ENCODE assay signal across 14 cellular contexts in the genomic region with DNA sequence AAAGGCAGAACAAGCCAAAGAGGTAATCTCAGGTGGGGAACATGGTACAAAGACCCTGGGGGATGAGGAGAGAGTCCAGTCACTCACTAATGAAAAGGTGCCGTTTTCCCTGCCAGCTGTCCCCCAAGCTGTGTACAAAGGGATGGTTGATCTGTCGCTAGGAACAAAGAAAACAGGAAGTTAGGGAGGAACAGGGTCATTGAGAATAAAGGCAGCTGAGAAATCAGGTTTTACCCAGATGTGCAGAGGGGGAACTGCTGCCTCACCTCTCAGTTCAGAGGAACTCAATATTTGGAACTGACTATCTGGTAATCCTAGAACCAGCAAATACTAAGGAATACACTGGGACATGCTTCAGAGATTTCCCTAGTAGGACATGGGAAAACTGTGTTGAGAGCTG. TPM values are rescaled to one million over a fixed set of nuclear protein-coding genes. Genes with fewer than 3 reads are reported as not detected.
DNase-seq lines count a peak whose midpoint lies in the region; TF ChIP-seq lines count a peak whose summit lies in the region.
"Had no signal": no experiment of that assay in that cellular context is flagged by ENCODE, and none has a peak within 500 bp of the region (broad histone marks: within the 10 kb centered on the region; RNA-seq: fewer than 3 reads in every experiment).

No MANE protein-coding gene starts in this region.

- no peak overlapping the region for H3K27ac ChIP-seq in BLaER1
- H3K27ac ChIP-seq in CD4-positive, alpha-beta memory T cell (ENCODE audit: low read depth, low read length) = no peak overlapping the region

- H3K4me3 Mint-ChIP-seq in CD4-positive, alpha-beta memory T cell = no peak overlapping the region
- peak overlapping the region; percentile 17 for H3K4me3 Mint-ChIP-seq in endothelial cell (ENCODE audit: unreplicated experiment)
- H3K4me3 Mint-ChIP-seq: stimulated activated naive B cell treated with anti-CD40 and anti-IgM and Interleukin-4, amounts not matched to agents 10 μg/mL and 1 μg/mL and 100 μg/mL, for 72 hours had no signal

- peak overlapping the region; percentile 17 to 78 (median 53) for H3K27ac Mint-ChIP-seq in CD4-positive, alpha-beta memory T cell
- H3K27ac Mint-ChIP-seq in endothelial cell (ENCODE audit: unreplicated experiment) = peak overlapping the region; percentile 94
- H3K27ac Mint-ChIP-seq: stimulated activated naive B cell treated with anti-CD40 and anti-IgM and Interleukin-4, amounts not matched to agents 10 μg/mL and 1 μg/mL and 100 μg/mL, for 72 hours had no signal

- no peaks in the 10 kb centered on the region for H3K27me3 Mint-ChIP-seq in CD4-positive, alpha-beta memory T cell
- H3K27me3 Mint-ChIP-seq in endothelial cell (ENCODE audit: unreplicated experiment) = peaks cover 3% of the 10 kb centered on the region
- H3K27me3 Mint-ChIP-seq: stimulated activated naive B cell treated with anti-CD40 and anti-IgM and Interleukin-4, amounts not matched to agents 10 μg/mL and 1 μg/mL and 100 μg/mL, for 72 hours had no signal

- CTCF ChIA-PET in CD4-positive, alpha-beta memory T cell (lab: Charles Lee; ENCODE audit: partially characterized antibody) = interaction anchor here (0.7 to 6.8 kb wide), 20 partner anchors 10 to 196 kb away, joined by 3 to 51 read pairs (median 3); a partner anchor contains a TSS

- no peak overlapping the region for H3K4me3 ChIP-seq in BLaER1
- H3K4me3 ChIP-seq in CD4-positive, alpha-beta memory T cell (ENCODE audit: low read length in 2 of 2) = no peak overlapping the region
- H3K4me3 ChIP-seq: tibial nerve had no signal

- H3K9ac ChIP-seq in BLaER1 = peak overlapping the region; percentile 7; the same call in 1 of the 2 replicates

- POLR2A ChIA-PET in CD4-positive, alpha-beta memory T cell (lab: Charles Lee; ENCODE audit: partially characterized antibody) = interaction anchor here (0.6 to 1.6 kb wide), 5 partner anchors 11 to 117 kb away, joined by 3 to 11 read pairs (median 4); a partner anchor contains a TSS

- no peak for TF ChIP-seq CTCF in endothelial cell (IDR thresholded peaks at IDR 0.05; ENCODE audit: unreplicated experiment)

- H3K36me3 Mint-ChIP-seq in CD4-positive, alpha-beta memory T cell = peaks cover 27 to 60% of the 10 kb centered on the region in 2 donors
- H3K36me3 Mint-ChIP-seq in endothelial cell (ENCODE audit: low read depth, unreplicated experiment) = peaks cover 54% of the 10 kb centered on the region

- H3K4me1 Mint-ChIP-seq in CD4-positive, alpha-beta memory T cell = peaks cover 4 to 13% (median 10%) of the 10 kb centered on the region in 4 donors
- peaks cover 27% of the 10 kb centered on the region for H3K4me1 Mint-ChIP-seq in endothelial cell (ENCODE audit: unreplicated experiment)

- intact Hi-C loops in CD4-positive, alpha-beta memory T cell (cut with micrococcal nuclease) = no loop called here

- H3K4me2 ChIP-seq in BLaER1 = peak overlapping the region; percentile 41; the same call in 1 of the 2 replicates

- H3K9me3 ChIP-seq in BLaER1 = no peaks in the 10 kb centered on the region
- H3K9me3 ChIP-seq in CD4-positive, alpha-beta memory T cell (ENCODE audit: control insufficient read depth in 1 of 2, low read length in 2 of 2) = no peaks in the 10 kb centered on the region
- H3K9me3 ChIP-seq: tibial nerve had no signal

- no peak for TF ChIP-seq POLR2A in erythroblast (IDR thresholded peaks at IDR 0.05; ENCODE audit: low read length)

- H3K27me3 ChIP-seq in BLaER1 = no peaks in the 10 kb centered on the region
- no peaks in the 10 kb centered on the region for H3K27me3 ChIP-seq in CD4-positive, alpha-beta memory T cell (ENCODE audit: insufficient read depth, low read length)
- H3K27me3 ChIP-seq: tibial nerve had no signal

- H4K20me1 ChIP-seq in BLaER1 = peaks cover 29% of the 10 kb centered on the region

- H3K4me1 ChIP-seq in BLaER1 = peaks cover 30% of the 10 kb centered on the region
- no peaks in the 10 kb centered on the region for H3K4me1 ChIP-seq in CD4-positive, alpha-beta memory T cell (ENCODE audit: insufficient read depth, low read length)
- H3K4me1 ChIP-seq: tibial nerve had no signal

- peaks cover 92% of the 10 kb centered on the region for H3K36me3 ChIP-seq in BLaER1
- H3K36me3 ChIP-seq in CD4-positive, alpha-beta memory T cell (ENCODE audit: insufficient read depth, low read length) = peaks cover 29% of the 10 kb centered on the region

- no peak for DNase-seq in CD4-positive, alpha-beta memory T cell
- peak; percentile 36 for DNase-seq in NCI-H146 treated with DMSO at 0.1 percent for 48 hours (lab: John Stamatoyannopoulos, UW; ENCODE audit: unreplicated experiment)
- DNase-seq in endothelial cell (ENCODE audit: low spot score) = no peak
- no peak for DNase-seq in CD1c-positive myeloid dendritic cell (ENCODE audit: extremely low spot score)
- DNase-seq in erythroblast (lab: John Stamatoyannopoulos, UW) = no peak
- DNase-seq in HPDE6-E6E7 (ENCODE audit: extremely low spot score) = no peak
- DNase-seq in cerebellar cortex (ENCODE audit: low spot score) = no peak
- DNase-seq: left ventricle myocardium superior; occipital lobe; right cardiac atrium; Right ventricle myocardium superior; stimulated activated naive B cell treated with anti-CD40 and anti-IgM and Interleukin-4, amounts not matched to agents 10 μg/mL and 1 μg/mL and 100 μg/mL, for 72 hours had no signal

- no peaks in the 10 kb centered on the region for H3K9me3 Mint-ChIP-seq in CD4-positive, alpha-beta memory T cell
- no peaks in the 10 kb centered on the region for H3K9me3 Mint-ChIP-seq in endothelial cell (ENCODE audit: unreplicated experiment)
- H3K9me3 Mint-ChIP-seq: stimulated activated naive B cell treated with anti-CD40 and anti-IgM and Interleukin-4, amounts not matched to agents 10 μg/mL and 1 μg/mL and 100 μg/mL, for 72 hours had no signal

RNA-seq across cellular contexts. Expression of a gene that starts 1.5 kb away (rescaled TPM):
- total RNA-seq in CD4-positive, alpha-beta memory T cell = 10 to 100 TPM; 27.2 to 29.6 TPM
- not detected for polyA plus RNA-seq in CD4-positive, alpha-beta memory T cell
- total RNA-seq in endothelial cell (ENCODE audit: unreplicated experiment) = 25.1 TPM

RNA-seq across cellular contexts. Expression of a gene that starts 13.7 kb away (rescaled TPM):
- 10 to 100 TPM in 1 of 2 experiments, 1 to 10 TPM in 1; 9.2 to 10.2 TPM for total RNA-seq in CD4-positive, alpha-beta memory T cell
- polyA plus RNA-seq in CD4-positive, alpha-beta memory T cell = 1 to 10 TPM in 1 of 2 donors, not detected in 1; 1.4 TPM
- 28.5 TPM for total RNA-seq in endothelial cell (ENCODE audit: unreplicated experiment)

RNA-seq across cellular contexts. Expression of a gene that starts 32.4 kb away (rescaled TPM):
- 100 to 1,000 TPM; 132 to 149 TPM for total RNA-seq in CD4-positive, alpha-beta memory T cell
- 10 to 100 TPM; 23.5 to 49.9 TPM for polyA plus RNA-seq in CD4-positive, alpha-beta memory T cell
- total RNA-seq in endothelial cell (ENCODE audit: unreplicated experiment) = 203 TPM

RNA-seq across cellular contexts. Expression of a gene that starts 35.8 kb away (rescaled TPM):
- 10 to 100 TPM; 30.1 to 33.7 TPM for total RNA-seq in CD4-positive, alpha-beta memory T cell
- 10 to 100 TPM; 50.2 to 62.2 TPM for polyA plus RNA-seq in CD4-positive, alpha-beta memory T cell
- 18.3 TPM for total RNA-seq in endothelial cell (ENCODE audit: unreplicated experiment)

RNA-seq across cellular contexts. Expression of a gene that starts 41.2 kb away (rescaled TPM):
- total RNA-seq in CD4-positive, alpha-beta memory T cell = 10 to 100 TPM; 57.9 to 58.2 TPM
- polyA plus RNA-seq in CD4-positive, alpha-beta memory T cell = 10 to 100 TPM; 57.3 to 69.8 TPM
- 53.6 TPM for total RNA-seq in endothelial cell (ENCODE audit: unreplicated experiment)
